In genomic region chr1:203380395-203381150, GRCh38 we compare ENCODE assay signal across 12 cellular contexts. TPM values are rescaled to one million over a fixed set of nuclear protein-coding genes. Genes with fewer than 3 reads are reported as not detected.
DNase-seq lines count a peak whose midpoint lies in the region; ATAC-seq and TF ChIP-seq lines count a peak whose summit lies in the region.
"Had no signal": no experiment of that assay in that cellular context is flagged by ENCODE, and none has a peak within 500 bp of the region (broad histone marks: within the 10 kb centered on the region; RNA-seq: fewer than 3 reads in every experiment).

No MANE protein-coding gene starts in this region.

- H3K4me3 ChIP-seq in OCI-LY7 (ENCODE audit: low read depth, low read length, poor library complexity, severe bottlenecking) = peak overlapping the region; percentile 57
- no peak overlapping the region for H3K4me3 ChIP-seq in naive thymus-derived CD4-positive, alpha-beta T cell (ENCODE audit: low read length)
- H3K4me3 ChIP-seq: testis had no signal

- no TSS peak for BruUV-seq in OCI-LY7 (replicated peaks; lab: Mats Ljungman, UMichigan)

- peak; percentile 20 for ATAC-seq in GM21619 (IDR thresholded peaks at IDR 0.05; ENCODE audit: unreplicated experiment)
- ATAC-seq in naive thymus-derived CD4-positive, alpha-beta T cell = peak; percentile 10
- no peak for ATAC-seq in GM19467 (IDR thresholded peaks at IDR 0.05; ENCODE audit: unreplicated experiment)
- ATAC-seq in activated CD8-positive, alpha-beta memory T cell treated with anti-CD3 and anti-CD28 coated beads, Interleukin-2, amount 10 ng/mL, durations not matched to agents 7 days and 5 days = no peak

- intact Hi-C loops in OCI-LY7 (cut with micrococcal nuclease; ENCODE audit: unreplicated experiment) = no loop called here
- intact Hi-C loops in naive thymus-derived CD4-positive, alpha-beta T cell (cut with micrococcal nuclease) = no loop called here

- no peaks in the 10 kb centered on the region for H3K79me2 ChIP-seq in OCI-LY7 (ENCODE audit: insufficient read depth, low read depth, low read length)

- H3K36me3 ChIP-seq in OCI-LY7 (ENCODE audit: insufficient read depth, low read length) = no peaks in the 10 kb centered on the region
- no peaks in the 10 kb centered on the region for H3K36me3 ChIP-seq in naive thymus-derived CD4-positive, alpha-beta T cell (ENCODE audit: control insufficient read depth in 2 of 3, insufficient read depth in 3 of 3, low read length in 3 of 3)

- H3K4me2 ChIP-seq in OCI-LY7 (ENCODE audit: low read length) = peak overlapping the region; percentile 81

- H3K27ac Mint-ChIP-seq in naive thymus-derived CD4-positive, alpha-beta T cell = no peak overlapping the region
- H3K27ac Mint-ChIP-seq in activated CD8-positive, alpha-beta memory T cell treated with anti-CD3 and anti-CD28 coated beads, Interleukin-2, amount 10 ng/mL, durations not matched to agents 7 days and 5 days = no peak overlapping the region

- peaks cover 0 to 6% (median 0%) of the 10 kb centered on the region in 7 donors for H3K4me1 Mint-ChIP-seq in naive thymus-derived CD4-positive, alpha-beta T cell
- H3K4me1 Mint-ChIP-seq in activated CD8-positive, alpha-beta memory T cell treated with anti-CD3 and anti-CD28 coated beads, Interleukin-2, amount 10 ng/mL, durations not matched to agents 7 days and 5 days = no peaks in the 10 kb centered on the region

- POLR2A ChIA-PET in GM10248 (lab: Yijun Ruan, JAX) (interaction anchor here (0.9 kb wide), 1 partner anchor 76 kb away, joined by 4 read pairs; the partner anchor contains the start of gene BTG2), OCI-LY7 (lab: Charles Lee) (interaction anchor here (0.6 to 2.8 kb wide), 10 partner anchors 13 to 474 kb away, joined by 3 to 15 read pairs (median 3); no protein-coding TSS in a partner anchor)
- POLR2A ChIA-PET in naive thymus-derived CD4-positive, alpha-beta T cell (lab: Charles Lee) = interaction anchor here (0.8 kb wide), 1 partner anchor 53 kb away, joined by 3 read pairs; no protein-coding TSS in a partner anchor

- peaks cover 47% of the 10 kb centered on the region for H3K4me1 ChIP-seq in OCI-LY7 (ENCODE audit: insufficient read depth, low read length, poor library complexity, severe bottlenecking)
- no peaks in the 10 kb centered on the region for H3K4me1 ChIP-seq in naive thymus-derived CD4-positive, alpha-beta T cell (ENCODE audit: control insufficient read depth in 2 of 2, insufficient read depth in 2 of 2, low read length in 2 of 2)

- DNase-seq in GM10248 (ENCODE audit: extremely low spot score) = peak; percentile 34
- DNase-seq in OCI-LY7 (ENCODE audit: low spot score) = peak; percentile 62
- no peak for DNase-seq in naive thymus-derived CD4-positive, alpha-beta T cell
- DNase-seq in amygdala (lab: John Stamatoyannopoulos, UW) = no peak
- DNase-seq in NCI-H510A treated with DMSO at 0.1 percent for 48 hours (lab: John Stamatoyannopoulos, UW) = no peak
- no peak for DNase-seq in activated CD8-positive, alpha-beta memory T cell treated with anti-CD3 and anti-CD28 coated beads, Interleukin-2, amount 10 ng/mL, durations not matched to agents 7 days and 5 days
- DNase-seq: head of caudate nucleus, NCI-H187, testis had no signal

- H3K4me3 Mint-ChIP-seq in naive thymus-derived CD4-positive, alpha-beta T cell = no peak overlapping the region
- H3K4me3 Mint-ChIP-seq in activated CD8-positive, alpha-beta memory T cell treated with anti-CD3 and anti-CD28 coated beads, Interleukin-2, amount 10 ng/mL, durations not matched to agents 7 days and 5 days = no peak overlapping the region

- H3K36me3 Mint-ChIP-seq in naive thymus-derived CD4-positive, alpha-beta T cell = no peaks in the 10 kb centered on the region
- H3K36me3 Mint-ChIP-seq in activated CD8-positive, alpha-beta memory T cell treated with anti-CD3 and anti-CD28 coated beads, Interleukin-2, amount 10 ng/mL, durations not matched to agents 7 days and 5 days = no peaks in the 10 kb centered on the region

- H3K9me3 Mint-ChIP-seq in naive thymus-derived CD4-positive, alpha-beta T cell = no peaks in the 10 kb centered on the region
- no peaks in the 10 kb centered on the region for H3K9me3 Mint-ChIP-seq in activated CD8-positive, alpha-beta memory T cell treated with anti-CD3 and anti-CD28 coated beads, Interleukin-2, amount 10 ng/mL, durations not matched to agents 7 days and 5 days (ENCODE audit: low read depth)

- CTCF ChIA-PET in GM10248 (lab: Yijun Ruan, JAX) (interaction anchor here (0.9 to 2.6 kb wide), 8 partner anchors 16 to 124 kb away, joined by 3 to 10 read pairs (median 4); no protein-coding TSS in a partner anchor), OCI-LY7 (lab: Charles Lee; ENCODE audit: unreplicated experiment) (interaction anchor here (1.3 kb wide), 1 partner anchor 112 kb away, joined by 4 read pairs; no protein-coding TSS in a partner anchor)
- CTCF ChIA-PET in naive thymus-derived CD4-positive, alpha-beta T cell (lab: Charles Lee) = no interaction called here
- CTCF ChIA-PET in activated CD8-positive, alpha-beta memory T cell treated with anti-CD3 and anti-CD28 coated beads, Interleukin-2, amount 10 ng/mL, durations not matched to agents 7 days and 5 days (lab: Charles Lee) = interaction anchor here (0.7 to 1.2 kb wide), 3 partner anchors 96 to 589 kb away, joined by 3 to 5 read pairs (median 4); no protein-coding TSS in a partner anchor

- H3K27me3 Mint-ChIP-seq in naive thymus-derived CD4-positive, alpha-beta T cell = peaks cover 13 to 31% (median 18%) of the 10 kb centered on the region in 5 donors
- peaks cover 24% of the 10 kb centered on the region for H3K27me3 Mint-ChIP-seq in activated CD8-positive, alpha-beta memory T cell treated with anti-CD3 and anti-CD28 coated beads, Interleukin-2, amount 10 ng/mL, durations not matched to agents 7 days and 5 days

- peak overlapping the region; percentile 37; the same call in 1 of the 2 replicates for H2AFZ ChIP-seq in OCI-LY7 (ENCODE audit: low read length)

- H3K27ac ChIP-seq in OCI-LY7 (ENCODE audit: low read depth, low read length, poor library complexity, severe bottlenecking) = peak overlapping the region; percentile 89
- H3K27ac ChIP-seq in naive thymus-derived CD4-positive, alpha-beta T cell (ENCODE audit: low read depth, low read length) = no peak overlapping the region

- no peaks in the 10 kb centered on the region for H3K9me2 ChIP-seq in OCI-LY7 (ENCODE audit: insufficient read depth, low read length)

- H3K9me3 ChIP-seq in OCI-LY7 (ENCODE audit: low read length) = peaks cover 6% of the 10 kb centered on the region; the same call in 1 of the 2 replicates
- no peaks in the 10 kb centered on the region for H3K9me3 ChIP-seq in naive thymus-derived CD4-positive, alpha-beta T cell (ENCODE audit: control insufficient read depth in 2 of 3, low read length in 3 of 3)
- H3K9me3 ChIP-seq: testis had no signal

- no peaks in the 10 kb centered on the region for H4K20me1 ChIP-seq in OCI-LY7 (ENCODE audit: insufficient read depth, low read length)

- TF ChIP-seq CTCF in GM10248 (IDR thresholded peaks at IDR 0.05; ENCODE audit: control extremely low read depth, extremely low read depth, low read depth, missing control alignments) (no peak), OCI-LY7 (conservative IDR thresholded peaks at IDR 0.05; ENCODE audit: low read length) (no peak)

- H3K27me3 ChIP-seq in naive thymus-derived CD4-positive, alpha-beta T cell (ENCODE audit: control insufficient read depth in 2 of 2, insufficient read depth in 2 of 2, low read length in 2 of 2) = no peaks in the 10 kb centered on the region
- H3K27me3 ChIP-seq: testis had no signal

RNA-seq across cellular contexts. Expression of gene FMOD, which starts 29.7 kb away (rescaled TPM):
- total RNA-seq in OCI-LY7 (2014; rRNA removed; shearing (Covaris generic)) = 0.05 TPM in 1 of 2 replicates, not detected in the other
- total RNA-seq in OCI-LY7 (2022) = not detected in 2 replicates
- total RNA-seq in naive thymus-derived CD4-positive, alpha-beta T cell = not detected
- polyA plus RNA-seq in naive thymus-derived CD4-positive, alpha-beta T cell = not detected
- total RNA-seq in activated CD8-positive, alpha-beta memory T cell treated with anti-CD3 and anti-CD28 coated beads, Interleukin-2, amount 10 ng/mL, durations not matched to agents 7 days and 5 days = under 1 TPM in 1 of 2 experiments, not detected in 1; 0.19 TPM
- total RNA-seq: T-helper 2 cell treated with Interferon-gamma antibody and Interleukin-4, amounts not matched to agents 100 ng/mL and 5 ng/mL, for 36 hours had no signal

Comparison
In these comparisons a context has a peak if more than half of its experiments do, and no peak if none do; other contexts are left out.
1. DNase-seq: peak in GM10248 (single experiment) and OCI-LY7 (single experiment); none in naive thymus-derived CD4-positive, alpha-beta T cell (0 of 9), amygdala (0 of 56), NCI-H510A treated with DMSO at 0.1 percent for 48 hours (single experiment) and activated CD8-positive, alpha-beta memory T cell treated with anti-CD3 and anti-CD28 coated beads, Interleukin-2, amount 10 ng/mL, durations not matched to agents 7 days and 5 days (single experiment).
2. ATAC-seq: peak in GM21619 (single experiment) and naive thymus-derived CD4-positive, alpha-beta T cell (single experiment); none in GM19467 (single experiment) and activated CD8-positive, alpha-beta memory T cell treated with anti-CD3 and anti-CD28 coated beads, Interleukin-2, amount 10 ng/mL, durations not matched to agents 7 days and 5 days (single experiment).